1 cellular context compared by ENCODE assay signal in genomic region chr14:34540181-34541059, GRCh38.
TF ChIP-seq lines count a peak whose summit lies in the region.
"Not testable (repeated sequence)": the region's sequence is repeated elsewhere in the genome, so short reads cannot be mapped to it uniquely, and the experiment has no call there.

No MANE protein-coding gene starts in this region.

TF ChIP-seq in HepG2, 621 proteins besides CTCF, POLR2A, EP300 and RAD21 (continued from another document and continues in another):
- peak; percentile 73 for TF ChIP-seq PRDM10 (CRISPR knock-in tag; IDR thresholded peaks at IDR 0.05; ENCODE audit: low read depth)
- TF ChIP-seq YEATS2 (CRISPR knock-in tag; IDR thresholded peaks at IDR 0.05; ENCODE audit: borderline replicate concordance) = peak; percentile 62; the same call in 1 of the 2 replicates
- TF ChIP-seq FOSL2 (CRISPR knock-in tag; IDR thresholded peaks at IDR 0.05) = peak; percentile 29; the same call in 1 of the 2 replicates
- peak; percentile 19; the same call in 1 of the 2 replicates for TF ChIP-seq ZNF614 (CRISPR knock-in tag; IDR thresholded peaks at IDR 0.05; ENCODE audit: borderline replicate concordance)
- TF ChIP-seq GATAD1 (CRISPR knock-in tag; IDR thresholded peaks at IDR 0.05) = peak; percentile 51; the same call in 1 of the 2 replicates
- peak; percentile 44; the same call in 1 of the 2 replicates for TF ChIP-seq ZNF83 (CRISPR knock-in tag; IDR thresholded peaks at IDR 0.05; ENCODE audit: borderline replicate concordance)
- peak; percentile 75; the same call in 1 of the 2 replicates for TF ChIP-seq ZBTB37 (CRISPR knock-in tag; IDR thresholded peaks at IDR 0.05)
- TF ChIP-seq ZMAT5 (CRISPR knock-in tag; IDR thresholded peaks at IDR 0.05; ENCODE audit: borderline replicate concordance, low read depth) = peak; percentile 89; the same call in 1 of the 2 replicates
- peak; percentile 54; the same call in 1 of the 2 replicates for TF ChIP-seq HMG20B (CRISPR knock-in tag; conservative IDR thresholded peaks at IDR 0.05)
- TF ChIP-seq DRAP1 (CRISPR knock-in tag; IDR thresholded peaks at IDR 0.05) = 0 out of 2 replicates have a peak, but pooled peaks have one; percentile 35
- peak; percentile 72; the same call in 1 of the 2 replicates for TF ChIP-seq ZNF430 (CRISPR knock-in tag; IDR thresholded peaks at IDR 0.05)
- not testable (repeated sequence) for TF ChIP-seq SOX13 (IDR thresholded peaks at IDR 0.05)
- peak; percentile 21 to 74; a peak in 2 of 4 replicates for TF ChIP-seq SOX13 (CRISPR knock-in tag; conservative IDR thresholded peaks at IDR 0.05 in 1 of 2, IDR thresholded peaks at IDR 0.05 in 1 of 2)
- TF ChIP-seq BORCS8-MEF2B (CRISPR knock-in tag; IDR thresholded peaks at IDR 0.05) = peak; percentile 69; the same call in 1 of the 2 replicates
- TF ChIP-seq CAMTA2 (CRISPR knock-in tag; IDR thresholded peaks at IDR 0.05; ENCODE audit: borderline replicate concordance) = peak; percentile 74; the same call in 1 of the 2 replicates
- TF ChIP-seq ARID2 (CRISPR knock-in tag; IDR thresholded peaks at IDR 0.05; ENCODE audit: borderline replicate concordance) = peak; percentile 84; the same call in 1 of the 2 replicates
- TF ChIP-seq ZMYM3 (CRISPR knock-in tag; IDR thresholded peaks at IDR 0.05) = peak; percentile 86; the same call in 1 of the 2 replicates
- 0 out of 2 replicates have a peak, but pooled peaks have one; percentile 7 for TF ChIP-seq E2F5 (CRISPR knock-in tag; conservative IDR thresholded peaks at IDR 0.05)
- 0 out of 2 replicates have a peak, but pooled peaks have one; percentile 14 for TF ChIP-seq MLX (CRISPR knock-in tag; IDR thresholded peaks at IDR 0.05)
- 0 out of 2 replicates have a peak, but pooled peaks have one; percentile 75 for TF ChIP-seq DNMT1 (CRISPR knock-in tag; IDR thresholded peaks at IDR 0.05)
- TF ChIP-seq TOPORS (CRISPR knock-in tag; IDR thresholded peaks at IDR 0.05) = peak; percentile 17; the same call in 1 of the 2 replicates
- TF ChIP-seq HMGXB4 (CRISPR knock-in tag; IDR thresholded peaks at IDR 0.05; ENCODE audit: borderline replicate concordance in 1 of 2, low read depth in 1 of 2) = peak in 1 of 2 experiments; percentile 52; a peak in 1 of 4 replicates
- 0 out of 2 replicates have a peak, but pooled peaks have one; percentile 12 for TF ChIP-seq HHEX (CRISPR knock-in tag; IDR thresholded peaks at IDR 0.05)
- peak; percentile 57; the same call in 1 of the 2 replicates for TF ChIP-seq JUN (CRISPR knock-in tag; IDR thresholded peaks at IDR 0.05)
- TF ChIP-seq ZNF605 (CRISPR knock-in tag; IDR thresholded peaks at IDR 0.05) = 0 out of 2 replicates have a peak, but pooled peaks have one; percentile 37
- TF ChIP-seq AKAP8 (CRISPR knock-in tag; IDR thresholded peaks at IDR 0.05) = peak; percentile 24; the same call in 1 of the 2 replicates
- peak; percentile 20; the same call in 1 of the 2 replicates for TF ChIP-seq ZNF335 (CRISPR knock-in tag; IDR thresholded peaks at IDR 0.05)
- peak; percentile 43 for TF ChIP-seq SP4 (CRISPR knock-in tag; IDR thresholded peaks at IDR 0.05)
- peak; percentile 31; the same call in 1 of the 2 replicates for TF ChIP-seq ZNF274 (CRISPR knock-in tag; IDR thresholded peaks at IDR 0.05)
- TF ChIP-seq MZF1 (CRISPR knock-in tag; IDR thresholded peaks at IDR 0.05; ENCODE audit: borderline replicate concordance) = 0 out of 2 replicates have a peak, but pooled peaks have one; percentile 78
- peak; percentile 29; the same call in 1 of the 2 replicates for TF ChIP-seq RARA (CRISPR knock-in tag; IDR thresholded peaks at IDR 0.05)
- 0 out of 2 replicates have a peak, but pooled peaks have one; percentile 53 for TF ChIP-seq ZFYVE20 (CRISPR knock-in tag; IDR thresholded peaks at IDR 0.05; ENCODE audit: borderline replicate concordance, low read depth)
- TF ChIP-seq MAX (IDR thresholded peaks at IDR 0.05) = 0 out of 2 replicates have a peak, but pooled peaks have one; percentile 40
- TF ChIP-seq REPIN1 (CRISPR knock-in tag; IDR thresholded peaks at IDR 0.05; ENCODE audit: borderline replicate concordance, low read depth) = peak; percentile 63; the same call in 1 of the 2 replicates
- TF ChIP-seq ZNF615 (CRISPR knock-in tag; IDR thresholded peaks at IDR 0.05; ENCODE audit: borderline replicate concordance) = 0 out of 2 replicates have a peak, but pooled peaks have one; percentile 75
- peak; percentile 82; the same call in 1 of the 2 replicates for TF ChIP-seq EEA1 (CRISPR knock-in tag; IDR thresholded peaks at IDR 0.05; ENCODE audit: borderline replicate concordance)
- TF ChIP-seq KDM3A (CRISPR knock-in tag; IDR thresholded peaks at IDR 0.05; ENCODE audit: low read depth) = 0 out of 2 replicates have a peak, but pooled peaks have one; percentile 34
- TF ChIP-seq FOXO1 (CRISPR knock-in tag; IDR thresholded peaks at IDR 0.05) = peak; percentile 26; the same call in 1 of the 2 replicates
- peak; percentile 34; the same call in 1 of the 2 replicates for TF ChIP-seq GATAD2A (CRISPR knock-in tag; IDR thresholded peaks at IDR 0.05)
- 0 out of 2 replicates have a peak, but pooled peaks have one; percentile 48 for TF ChIP-seq ZNF253 (CRISPR knock-in tag; IDR thresholded peaks at IDR 0.05; ENCODE audit: borderline replicate concordance)
- TF ChIP-seq ZNF616 (CRISPR knock-in tag; IDR thresholded peaks at IDR 0.05; ENCODE audit: low read depth) = peak; percentile 69; the same call in 1 of the 2 replicates
- TF ChIP-seq HNF4A (CRISPR knock-in tag; IDR thresholded peaks at IDR 0.05) = peak; percentile 52
- TF ChIP-seq TARDBP (CRISPR knock-in tag; IDR thresholded peaks at IDR 0.05) = peak; percentile 64
- TF ChIP-seq SKI (IDR thresholded peaks at IDR 0.05; ENCODE audit: partially characterized antibody) = peak; percentile 31
- TF ChIP-seq ZNF550 (CRISPR knock-in tag; IDR thresholded peaks at IDR 0.05; ENCODE audit: borderline replicate concordance) = peak; percentile 45
- TF ChIP-seq ELF3 (CRISPR knock-in tag; IDR thresholded peaks at IDR 0.05) = peak; percentile 43; the same call in 1 of the 2 replicates
- TF ChIP-seq BCL6 (CRISPR knock-in tag; IDR thresholded peaks at IDR 0.05) = peak; percentile 94
- TF ChIP-seq ZC3H4 (CRISPR knock-in tag; IDR thresholded peaks at IDR 0.05; ENCODE audit: borderline replicate concordance) = peak; percentile 98
- peak; percentile 72; the same call in 1 of the 2 replicates for TF ChIP-seq SMAD1 (CRISPR knock-in tag; IDR thresholded peaks at IDR 0.05; ENCODE audit: borderline replicate concordance, low read depth)
- 0 out of 4 replicates have a peak, but pooled peaks of 1 of the 2 experiments have one; percentile 32 for TF ChIP-seq NR2F1 (CRISPR knock-in tag; IDR thresholded peaks at IDR 0.05)
- TF ChIP-seq ZNF589 (CRISPR knock-in tag; conservative IDR thresholded peaks at IDR 0.05) = peak; percentile 85; the same call in 1 of the 2 replicates
- 0 out of 2 replicates have a peak, but pooled peaks have one; percentile 29 for TF ChIP-seq ZNF431 (CRISPR knock-in tag; IDR thresholded peaks at IDR 0.05; ENCODE audit: borderline replicate concordance, low read depth)
- 0 out of 2 replicates have a peak, but pooled peaks have one; percentile 61 for TF ChIP-seq HES4 (CRISPR knock-in tag; IDR thresholded peaks at IDR 0.05; ENCODE audit: borderline replicate concordance)
- 0 out of 2 replicates have a peak, but pooled peaks have one; percentile 57 for TF ChIP-seq ZNF670 (CRISPR knock-in tag; IDR thresholded peaks at IDR 0.05; ENCODE audit: borderline replicate concordance)
- TF ChIP-seq PRDM15 (CRISPR knock-in tag; IDR thresholded peaks at IDR 0.05) = peak; percentile 85
- 0 out of 2 replicates have a peak, but pooled peaks have one; percentile 19 for TF ChIP-seq SMARCC2 (IDR thresholded peaks at IDR 0.05)
